ENCODE assay signal across 34 cellular contexts in the genomic region with DNA sequence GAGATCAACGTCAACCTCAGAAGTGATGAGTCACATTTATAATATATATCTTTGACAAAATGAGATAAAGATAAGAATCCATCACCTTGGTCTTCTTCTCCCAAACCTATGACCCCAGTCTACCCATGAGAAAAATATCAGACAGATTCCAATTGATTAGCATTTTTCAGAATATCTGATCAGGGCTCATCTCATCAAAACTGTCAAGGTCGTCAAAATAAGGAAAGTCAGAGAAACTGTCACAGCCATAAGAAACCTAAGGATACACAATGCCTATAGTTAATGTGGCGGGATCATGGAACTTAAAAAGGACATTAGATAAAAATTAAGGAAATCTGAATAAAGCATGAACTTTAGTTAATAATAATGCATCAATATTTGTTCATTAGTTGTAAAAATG.
DNase-seq lines count a peak whose midpoint lies in the region; ATAC-seq, FAIRE-seq and TF ChIP-seq lines count a peak whose summit lies in the region.
"Had no signal": no experiment of that assay in that cellular context is flagged by ENCODE, and none has a peak within 500 bp of the region (broad histone marks: within the 10 kb centered on the region; RNA-seq: fewer than 3 reads in every experiment).

No MANE protein-coding gene starts in this region.

- H2BK5ac ChIP-seq in IMR-90 (ENCODE audit: low read depth, low read length, poor library complexity, severe bottlenecking): no peak overlapping the region

- BruUV-seq in IMR-90 (replicated peaks; lab: Mats Ljungman, UMichigan): no TSS peak

- no peaks in the 10 kb centered on the region for H3K9me3 ChIP-seq in A549
- H3K9me3 ChIP-seq in IMR-90 (ENCODE audit: control insufficient read depth, insufficient read depth, low read length): no peaks in the 10 kb centered on the region
- H3K9me3 ChIP-seq: BE2C; BLaER1; BLaER1 treated with 17β-estradiol and CSF1 and Interleukin-3, amounts not matched to agents 10 nM and 100 nM; Caco-2 had no signal

- peaks cover 4% of the 10 kb centered on the region for H3K9me3 Mint-ChIP-seq in osteocyte (ENCODE audit: unreplicated experiment)
- H3K9me3 Mint-ChIP-seq: CD8-positive, alpha-beta T cell had no signal

- DNase-seq in A549 (ENCODE audit: low read depth in 1 of 2, low spot score in 1 of 2) (no peak), IMR-90 (no peak), osteocyte (ENCODE audit: extremely low spot score, unreplicated experiment) (no peak), NCI-H1105 (lab: John Stamatoyannopoulos, UW) (no peak), posterior cingulate gyrus (no peak)
- DNase-seq: 8988T; ACHN; AML-193; BE2C; C1 segment of cervical spinal cord; Caco-2; Calu3; CD4-positive, alpha-beta memory T cell; CD4-positive, alpha-beta T cell; CD4-positive, CD25-positive, alpha-beta regulatory T cell; CD8-positive, alpha-beta memory T cell; CD8-positive, alpha-beta T cell; COR-L47; DMS 273 treated with DMSO at 0.1 percent for 48 hours; DMS153; DMS53; DMS79; DMS79 treated with DMSO at 0.1 percent for 48 hours; DND-41; EL had no signal

- H3K27me3 Mint-ChIP-seq in osteocyte (ENCODE audit: unreplicated experiment): no peaks in the 10 kb centered on the region
- H3K27me3 Mint-ChIP-seq: B cell; CD4-positive, alpha-beta memory T cell; CD4-positive, alpha-beta T cell; CD4-positive, CD25-positive, alpha-beta regulatory T cell; CD8-positive, alpha-beta memory T cell had no signal

- TF ChIP-seq CTCF in A549 (IDR thresholded peaks at IDR 0.05): no peak
- TF ChIP-seq CTCF in IMR-90 (conservative IDR thresholded peaks at IDR 0.05; ENCODE audit: low read depth, low read length): no peak
- no peak for TF ChIP-seq CTCF in osteocyte (IDR thresholded peaks at IDR 0.05)

- no peak for TF ChIP-seq POLR2A in A549 (IDR thresholded peaks at IDR 0.05; ENCODE audit: low read length)
- TF ChIP-seq POLR2A in IMR-90 (IDR thresholded peaks at IDR 0.05; ENCODE audit: low read depth, low read length): no peak

- no peak overlapping the region for H3K9ac ChIP-seq in IMR-90 (ENCODE audit: low read depth, low read length)
- H3K9ac ChIP-seq: BLaER1; BLaER1 treated with 17β-estradiol and CSF1 and Interleukin-3, amounts not matched to agents 10 nM and 100 nM had no signal

- 86% methylated on average over 3 of the region's 3 CpGs for whole genome bisulfite sequencing in A549 (ENCODE audit: missing lambda C conversion rate)
- WGBS in IMR-90 (ENCODE audit: extremely low coverage in 2 of 2, insufficient read length in 1 of 2), 2 experiments: no CpG with 5 or more reads among the region's 3 CpGs

- H3K27ac ChIP-seq in A549 (no peak overlapping the region), IMR-90 (ENCODE audit: insufficient read depth, low read length) (no peak overlapping the region)
- H3K27ac ChIP-seq: 22Rv1; BLaER1; BLaER1 treated with 17β-estradiol and CSF1 and Interleukin-3, amounts not matched to agents 10 nM and 100 nM; C4-2B had no signal

- no peak overlapping the region for H4K5ac ChIP-seq in IMR-90 (ENCODE audit: low read depth, low read length)

- no peak overlapping the region for H2BK20ac ChIP-seq in IMR-90 (ENCODE audit: low read depth, low read length)

- no peak overlapping the region for H3K4ac ChIP-seq in IMR-90 (ENCODE audit: low read depth, low read length)

- dilution Hi-C loops in IMR-90 (cut with HindIII; ENCODE audit: low sequenced_read_pairs, unreplicated experiment): no loop called here

- no peak for ATAC-seq in A549
- ATAC-seq in IMR-90 (ENCODE audit: low read depth): no peak
- ATAC-seq in GM18498 (IDR thresholded peaks at IDR 0.05; ENCODE audit: unreplicated experiment): no peak
- ATAC-seq: CD8-positive, alpha-beta T cell had no signal

- H4K20me1 ChIP-seq in IMR-90 (ENCODE audit: insufficient read depth, low read length): no peaks in the 10 kb centered on the region
- H4K20me1 ChIP-seq: BLaER1; BLaER1 treated with 17β-estradiol and CSF1 and Interleukin-3, amounts not matched to agents 10 nM and 100 nM had no signal

- H2BK15ac ChIP-seq in IMR-90 (ENCODE audit: low read depth, low read length): no peak overlapping the region

- no peak for FAIRE-seq in A549 (lab: Jason Lieb, UNC)
- FAIRE-seq: A204.1, D721Med had no signal

- no peak overlapping the region for H3K18ac ChIP-seq in IMR-90 (ENCODE audit: low read depth, low read length)

- no peak overlapping the region for H2BK120ac ChIP-seq in IMR-90 (ENCODE audit: low read depth, low read length)

- POLR2A ChIA-PET in A549 (lab: Yijun Ruan, JAX) (no interaction called here), IMR-90 (lab: Charles Lee; ENCODE audit: unreplicated experiment) (no interaction called here)

- no peaks in the 10 kb centered on the region for H3K36me3 ChIP-seq in IMR-90 (ENCODE audit: control insufficient read depth, insufficient read depth, low read length)
- H3K36me3 ChIP-seq: BE2C; BLaER1; BLaER1 treated with 17β-estradiol and CSF1 and Interleukin-3, amounts not matched to agents 10 nM and 100 nM had no signal

- no peak overlapping the region for H3K4me3 Mint-ChIP-seq in osteocyte (ENCODE audit: unreplicated experiment)
- H3K4me3 Mint-ChIP-seq: B cell; CD14-positive monocyte; CD4-positive, alpha-beta memory T cell; CD4-positive, alpha-beta T cell; CD4-positive, CD25-positive, alpha-beta regulatory T cell; CD8-positive, alpha-beta memory T cell; CD8-positive, alpha-beta T cell had no signal

- H2AK5ac ChIP-seq in IMR-90 (ENCODE audit: low read depth, low read length): no peak overlapping the region

- peak overlapping the region; percentile 70 for H3K27ac Mint-ChIP-seq in osteocyte (ENCODE audit: unreplicated experiment)
- H3K27ac Mint-ChIP-seq: B cell; CD14-positive monocyte; CD4-positive, alpha-beta memory T cell; CD4-positive, alpha-beta T cell; CD4-positive, CD25-positive, alpha-beta regulatory T cell; CD8-positive, alpha-beta memory T cell; CD8-positive, alpha-beta T cell had no signal

- H3K4me2 ChIP-seq in A549 (no peak overlapping the region), IMR-90 (ENCODE audit: low read depth, low read length) (no peak overlapping the region)
- H3K4me2 ChIP-seq: BLaER1; BLaER1 treated with 17β-estradiol and CSF1 and Interleukin-3, amounts not matched to agents 10 nM and 100 nM had no signal

- TF ChIP-seq EP300 in A549 (IDR thresholded peaks at IDR 0.05): no peak

- no peaks in the 10 kb centered on the region for H3K79me1 ChIP-seq in IMR-90 (ENCODE audit: low read depth in 1 of 2, low read length in 2 of 2)

- H3K4me1 ChIP-seq in A549 (no peaks in the 10 kb centered on the region), IMR-90 (ENCODE audit: control insufficient read depth, insufficient read depth, low read length) (no peaks in the 10 kb centered on the region)
- H3K4me1 ChIP-seq: BE2C; BLaER1; BLaER1 treated with 17β-estradiol and CSF1 and Interleukin-3, amounts not matched to agents 10 nM and 100 nM; Caco-2 had no signal

- H3K27me3 ChIP-seq in IMR-90 (ENCODE audit: control insufficient read depth, insufficient read depth, low read length): no peaks in the 10 kb centered on the region
- H3K27me3 ChIP-seq: BE2C; BLaER1; BLaER1 treated with 17β-estradiol and CSF1 and Interleukin-3, amounts not matched to agents 10 nM and 100 nM had no signal

- H3K4me3 ChIP-seq in A549 (no peak overlapping the region), IMR-90 (ENCODE audit: insufficient read depth, low read depth, low read length) (no peak overlapping the region)
- H3K4me3 ChIP-seq: BLaER1; BLaER1 treated with 17β-estradiol and CSF1 and Interleukin-3, amounts not matched to agents 10 nM and 100 nM had no signal

- intact Hi-C loops in IMR-90 (cut with micrococcal nuclease): no loop called here
- intact Hi-C loops in posterior cingulate gyrus (cut with DNase I): no loop called here

- H3K9me1 ChIP-seq in IMR-90 (ENCODE audit: insufficient read depth, low read length): no peaks in the 10 kb centered on the region

- CTCF ChIA-PET in A549 (lab: Yijun Ruan, JAX): no interaction called here
- CTCF ChIA-PET in IMR-90 (lab: Yijun Ruan, JAX): no interaction called here

- no peak overlapping the region for H3K56ac ChIP-seq in IMR-90 (ENCODE audit: extremely low read depth, insufficient read depth, low read length)

- H2AFZ ChIP-seq in IMR-90 (replicated peaks; ENCODE audit: low read length, poor library complexity): no peak overlapping the region

- no peak overlapping the region for H4K8ac ChIP-seq in IMR-90 (ENCODE audit: low read depth in 2 of 2, low read length in 2 of 2)

- H3K23ac ChIP-seq in IMR-90 (ENCODE audit: low read depth, low read length): no peak overlapping the region

- H3K36me3 Mint-ChIP-seq in osteocyte (ENCODE audit: unreplicated experiment): no peaks in the 10 kb centered on the region
- H3K36me3 Mint-ChIP-seq: CD14-positive monocyte; CD4-positive, alpha-beta memory T cell; CD4-positive, CD25-positive, alpha-beta regulatory T cell; CD8-positive, alpha-beta memory T cell; CD8-positive, alpha-beta T cell had no signal

- in situ Hi-C loops in IMR-90 (cut with MboI; ENCODE audit: low sequenced_read_pairs): no loop called here

- H3K14ac ChIP-seq in IMR-90 (replicated peaks; ENCODE audit: low read depth, low read length): no peak overlapping the region

- H3K4me1 Mint-ChIP-seq in osteocyte (ENCODE audit: unreplicated experiment): peaks cover 34% of the 10 kb centered on the region
- H3K4me1 Mint-ChIP-seq: B cell; CD14-positive monocyte; CD4-positive, alpha-beta memory T cell; CD4-positive, CD25-positive, alpha-beta regulatory T cell; CD8-positive, alpha-beta memory T cell had no signal

- H2AK9ac ChIP-seq in IMR-90 (replicated peaks; ENCODE audit: low read depth, low read length, poor library complexity): no peak overlapping the region

- TF ChIP-seq RAD21 in A549 (conservative IDR thresholded peaks at IDR 0.05 in 1 of 2, IDR thresholded peaks at IDR 0.05 in 1 of 2) (no peak), IMR-90 (IDR thresholded peaks at IDR 0.05; ENCODE audit: low read length) (no peak)

- no peak overlapping the region for H4K91ac ChIP-seq in IMR-90 (ENCODE audit: insufficient read depth, low read depth, low read length)

TF ChIP-seq in IMR-90, 13 proteins besides CTCF, POLR2A, EP300 and RAD21:
- TF ChIP-seq CHD1 (IDR thresholded peaks at IDR 0.05; ENCODE audit: low read depth, low read length) (no peak), MAFK (IDR thresholded peaks at IDR 0.05; ENCODE audit: low read depth, low read length) (peak; percentile 81), CEBPB (IDR thresholded peaks at IDR 0.05; ENCODE audit: low read depth, low read length) (no peak), NFE2L2 (IDR thresholded peaks at IDR 0.05; ENCODE audit: low read depth, low read length) (no peak), SMC3 (IDR thresholded peaks at IDR 0.05; ENCODE audit: low read depth, low read length) (no peak)
- TF ChIP-seq, protein P1, sequence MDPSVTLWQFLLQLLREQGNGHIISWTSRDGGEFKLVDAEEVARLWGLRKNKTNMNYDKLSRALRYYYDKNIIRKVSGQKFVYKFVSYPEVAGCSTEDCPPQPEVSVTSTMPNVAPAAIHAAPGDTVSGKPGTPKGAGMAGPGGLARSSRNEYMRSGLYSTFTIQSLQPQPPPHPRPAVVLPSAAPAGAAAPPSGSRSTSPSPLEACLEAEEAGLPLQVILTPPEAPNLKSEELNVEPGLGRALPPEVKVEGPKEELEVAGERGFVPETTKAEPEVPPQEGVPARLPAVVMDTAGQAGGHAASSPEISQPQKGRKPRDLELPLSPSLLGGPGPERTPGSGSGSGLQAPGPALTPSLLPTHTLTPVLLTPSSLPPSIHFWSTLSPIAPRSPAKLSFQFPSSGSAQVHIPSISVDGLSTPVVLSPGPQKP (IDR thresholded peaks at IDR 0.05; ENCODE audit: borderline replicate concordance, low read depth, low read length): no peak
